Comparison of ENCODE assay signal across 3 cellular contexts in genomic region chr15:33157636-33158035, GRCh38.
TF ChIP-seq lines count a peak whose summit lies in the region.

No MANE protein-coding gene starts in this region.

TF ChIP-seq in SK-N-SH, 30 proteins besides CTCF, POLR2A, EP300 and RAD21 (continued from another document):
- TF ChIP-seq, protein P1, sequence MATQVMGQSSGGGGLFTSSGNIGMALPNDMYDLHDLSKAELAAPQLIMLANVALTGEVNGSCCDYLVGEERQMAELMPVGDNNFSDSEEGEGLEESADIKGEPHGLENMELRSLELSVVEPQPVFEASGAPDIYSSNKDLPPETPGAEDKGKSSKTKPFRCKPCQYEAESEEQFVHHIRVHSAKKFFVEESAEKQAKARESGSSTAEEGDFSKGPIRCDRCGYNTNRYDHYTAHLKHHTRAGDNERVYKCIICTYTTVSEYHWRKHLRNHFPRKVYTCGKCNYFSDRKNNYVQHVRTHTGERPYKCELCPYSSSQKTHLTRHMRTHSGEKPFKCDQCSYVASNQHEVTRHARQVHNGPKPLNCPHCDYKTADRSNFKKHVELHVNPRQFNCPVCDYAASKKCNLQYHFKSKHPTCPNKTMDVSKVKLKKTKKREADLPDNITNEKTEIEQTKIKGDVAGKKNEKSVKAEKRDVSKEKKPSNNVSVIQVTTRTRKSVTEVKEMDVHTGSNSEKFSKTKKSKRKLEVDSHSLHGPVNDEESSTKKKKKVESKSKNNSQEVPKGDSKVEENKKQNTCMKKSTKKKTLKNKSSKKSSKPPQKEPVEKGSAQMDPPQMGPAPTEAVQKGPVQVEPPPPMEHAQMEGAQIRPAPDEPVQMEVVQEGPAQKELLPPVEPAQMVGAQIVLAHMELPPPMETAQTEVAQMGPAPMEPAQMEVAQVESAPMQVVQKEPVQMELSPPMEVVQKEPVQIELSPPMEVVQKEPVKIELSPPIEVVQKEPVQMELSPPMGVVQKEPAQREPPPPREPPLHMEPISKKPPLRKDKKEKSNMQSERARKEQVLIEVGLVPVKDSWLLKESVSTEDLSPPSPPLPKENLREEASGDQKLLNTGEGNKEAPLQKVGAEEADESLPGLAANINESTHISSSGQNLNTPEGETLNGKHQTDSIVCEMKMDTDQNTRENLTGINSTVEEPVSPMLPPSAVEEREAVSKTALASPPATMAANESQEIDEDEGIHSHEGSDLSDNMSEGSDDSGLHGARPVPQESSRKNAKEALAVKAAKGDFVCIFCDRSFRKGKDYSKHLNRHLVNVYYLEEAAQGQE (IDR thresholded peaks at IDR 0.05; ENCODE audit: low read depth, low read length), result no peak
- no peak for TF ChIP-seq IRF3 (IDR thresholded peaks at IDR 0.05; ENCODE audit: low read depth, low read length)
- TF ChIP-seq CHD2 (IDR thresholded peaks at IDR 0.05; ENCODE audit: low read length, partially characterized antibody), result no peak
- TF ChIP-seq TCF12 (IDR thresholded peaks at IDR 0.05), result no peak
- no peak for TF ChIP-seq PBX3 (IDR thresholded peaks at IDR 0.05)
- no peak for TF ChIP-seq RCOR1 (IDR thresholded peaks at IDR 0.05; ENCODE audit: low read length)
- no peak for TF ChIP-seq NFIC (IDR thresholded peaks at IDR 0.05; ENCODE audit: borderline replicate concordance)
- TF ChIP-seq, protein P2, sequence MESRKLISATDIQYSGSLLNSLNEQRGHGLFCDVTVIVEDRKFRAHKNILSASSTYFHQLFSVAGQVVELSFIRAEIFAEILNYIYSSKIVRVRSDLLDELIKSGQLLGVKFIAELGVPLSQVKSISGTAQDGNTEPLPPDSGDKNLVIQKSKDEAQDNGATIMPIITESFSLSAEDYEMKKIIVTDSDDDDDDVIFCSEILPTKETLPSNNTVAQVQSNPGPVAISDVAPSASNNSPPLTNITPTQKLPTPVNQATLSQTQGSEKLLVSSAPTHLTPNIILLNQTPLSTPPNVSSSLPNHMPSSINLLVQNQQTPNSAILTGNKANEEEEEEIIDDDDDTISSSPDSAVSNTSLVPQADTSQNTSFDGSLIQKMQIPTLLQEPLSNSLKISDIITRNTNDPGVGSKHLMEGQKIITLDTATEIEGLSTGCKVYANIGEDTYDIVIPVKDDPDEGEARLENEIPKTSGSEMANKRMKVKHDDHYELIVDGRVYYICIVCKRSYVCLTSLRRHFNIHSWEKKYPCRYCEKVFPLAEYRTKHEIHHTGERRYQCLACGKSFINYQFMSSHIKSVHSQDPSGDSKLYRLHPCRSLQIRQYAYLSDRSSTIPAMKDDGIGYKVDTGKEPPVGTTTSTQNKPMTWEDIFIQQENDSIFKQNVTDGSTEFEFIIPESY (IDR thresholded peaks at IDR 0.05; ENCODE audit: borderline replicate concordance, low read depth), result no peak
- TF ChIP-seq SIN3A (IDR thresholded peaks at IDR 0.05; ENCODE audit: borderline replicate concordance, low read depth, low read length), result no peak

TF ChIP-seq in GM23338, 12 proteins besides CTCF, POLR2A, EP300 and RAD21 (continues in another document):
- TF ChIP-seq, protein P3, sequence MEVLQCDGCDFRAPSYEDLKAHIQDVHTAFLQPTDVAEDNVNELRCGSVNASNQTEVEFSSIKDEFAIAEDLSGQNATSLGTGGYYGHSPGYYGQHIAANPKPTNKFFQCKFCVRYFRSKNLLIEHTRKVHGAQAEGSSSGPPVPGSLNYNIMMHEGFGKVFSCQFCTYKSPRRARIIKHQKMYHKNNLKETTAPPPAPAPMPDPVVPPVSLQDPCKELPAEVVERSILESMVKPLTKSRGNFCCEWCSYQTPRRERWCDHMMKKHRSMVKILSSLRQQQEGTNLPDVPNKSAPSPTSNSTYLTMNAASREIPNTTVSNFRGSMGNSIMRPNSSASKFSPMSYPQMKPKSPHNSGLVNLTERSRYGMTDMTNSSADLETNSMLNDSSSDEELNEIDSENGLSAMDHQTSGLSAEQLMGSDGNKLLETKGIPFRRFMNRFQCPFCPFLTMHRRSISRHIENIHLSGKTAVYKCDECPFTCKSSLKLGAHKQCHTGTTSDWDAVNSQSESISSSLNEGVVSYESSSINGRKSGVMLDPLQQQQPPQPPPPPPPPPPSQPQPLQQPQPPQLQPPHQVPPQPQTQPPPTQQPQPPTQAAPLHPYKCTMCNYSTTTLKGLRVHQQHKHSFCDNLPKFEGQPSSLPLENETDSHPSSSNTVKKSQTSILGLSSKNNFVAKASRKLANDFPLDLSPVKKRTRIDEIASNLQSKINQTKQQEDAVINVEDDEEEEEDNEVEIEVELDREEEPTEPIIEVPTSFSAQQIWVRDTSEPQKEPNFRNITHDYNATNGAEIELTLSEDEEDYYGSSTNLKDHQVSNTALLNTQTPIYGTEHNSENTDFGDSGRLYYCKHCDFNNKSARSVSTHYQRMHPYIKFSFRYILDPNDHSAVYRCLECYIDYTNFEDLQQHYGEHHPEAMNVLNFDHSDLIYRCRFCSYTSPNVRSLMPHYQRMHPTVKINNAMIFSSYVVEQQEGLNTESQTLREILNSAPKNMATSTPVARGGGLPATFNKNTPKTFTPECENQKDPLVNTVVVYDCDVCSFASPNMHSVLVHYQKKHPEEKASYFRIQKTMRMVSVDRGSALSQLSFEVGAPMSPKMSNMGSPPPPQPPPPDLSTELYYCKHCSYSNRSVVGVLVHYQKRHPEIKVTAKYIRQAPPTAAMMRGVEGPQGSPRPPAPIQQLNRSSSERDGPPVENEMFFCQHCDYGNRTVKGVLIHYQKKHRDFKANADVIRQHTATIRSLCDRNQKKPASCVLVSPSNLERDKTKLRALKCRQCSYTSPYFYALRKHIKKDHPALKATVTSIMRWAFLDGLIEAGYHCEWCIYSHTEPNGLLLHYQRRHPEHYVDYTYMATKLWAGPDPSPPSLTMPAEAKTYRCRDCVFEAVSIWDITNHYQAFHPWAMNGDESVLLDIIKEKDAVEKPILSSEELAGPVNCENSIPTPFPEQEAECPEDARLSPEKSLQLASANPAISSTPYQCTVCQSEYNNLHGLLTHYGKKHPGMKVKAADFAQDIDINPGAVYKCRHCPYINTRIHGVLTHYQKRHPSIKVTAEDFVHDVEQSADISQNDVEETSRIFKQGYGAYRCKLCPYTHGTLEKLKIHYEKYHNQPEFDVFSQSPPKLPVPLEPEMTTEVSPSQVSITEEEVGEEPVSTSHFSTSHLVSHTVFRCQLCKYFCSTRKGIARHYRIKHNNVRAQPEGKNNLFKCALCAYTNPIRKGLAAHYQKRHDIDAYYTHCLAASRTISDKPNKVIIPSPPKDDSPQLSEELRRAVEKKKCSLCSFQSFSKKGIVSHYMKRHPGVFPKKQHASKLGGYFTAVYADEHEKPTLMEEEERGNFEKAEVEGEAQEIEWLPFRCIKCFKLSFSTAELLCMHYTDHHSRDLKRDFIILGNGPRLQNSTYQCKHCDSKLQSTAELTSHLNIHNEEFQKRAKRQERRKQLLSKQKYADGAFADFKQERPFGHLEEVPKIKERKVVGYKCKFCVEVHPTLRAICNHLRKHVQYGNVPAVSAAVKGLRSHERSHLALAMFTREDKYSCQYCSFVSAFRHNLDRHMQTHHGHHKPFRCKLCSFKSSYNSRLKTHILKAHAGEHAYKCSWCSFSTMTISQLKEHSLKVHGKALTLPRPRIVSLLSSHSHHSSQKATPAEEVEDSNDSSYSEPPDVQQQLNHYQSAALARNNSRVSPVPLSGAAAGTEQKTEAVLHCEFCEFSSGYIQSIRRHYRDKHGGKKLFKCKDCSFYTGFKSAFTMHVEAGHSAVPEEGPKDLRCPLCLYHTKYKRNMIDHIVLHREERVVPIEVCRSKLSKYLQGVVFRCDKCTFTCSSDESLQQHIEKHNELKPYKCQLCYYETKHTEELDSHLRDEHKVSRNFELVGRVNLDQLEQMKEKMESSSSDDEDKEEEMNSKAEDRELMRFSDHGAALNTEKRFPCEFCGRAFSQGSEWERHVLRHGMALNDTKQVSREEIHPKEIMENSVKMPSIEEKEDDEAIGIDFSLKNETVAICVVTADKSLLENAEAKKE (CRISPR knock-in tag; IDR thresholded peaks at IDR 0.05), result no peak
- TF ChIP-seq NANOG (IDR thresholded peaks at IDR 0.05; ENCODE audit: borderline replicate concordance) (no peak), EZH2 (IDR thresholded peaks at IDR 0.05; ENCODE audit: low read depth, unreplicated experiment) (no peak), JUNB (IDR thresholded peaks at IDR 0.05; ENCODE audit: unreplicated experiment) (no peak), EZH2phosphoT487 (IDR thresholded peaks at IDR 0.05; ENCODE audit: unreplicated experiment) (no peak), ETS1 (IDR thresholded peaks at IDR 0.05) (no peak), CREB1 (CRISPR knock-in tag; IDR thresholded peaks at IDR 0.05; ENCODE audit: low read depth) (no peak)

TF ChIP-seq in neural cell, 6 proteins besides CTCF, POLR2A, EP300 and RAD21 (continued from another document):
- no peak for TF ChIP-seq MXI1 (conservative IDR thresholded peaks at IDR 0.05; ENCODE audit: poor library complexity, severe bottlenecking)
- TF ChIP-seq TAF1 (IDR thresholded peaks at IDR 0.05; ENCODE audit: low read depth), result no peak
